In genomic region chr1:83927061-83927460, GRCh38 we compare ENCODE assay signal across 20 cellular contexts.
DNase-seq lines count a peak whose midpoint lies in the region; ATAC-seq and TF ChIP-seq lines count a peak whose summit lies in the region.
"Had no signal": no experiment of that assay in that cellular context is flagged by ENCODE, and none has a peak within 500 bp of the region (broad histone marks: within the 10 kb centered on the region; RNA-seq: fewer than 3 reads in every experiment).

No MANE protein-coding gene starts in this region.

- no peak for TF ChIP-seq CTCF in dorsolateral prefrontal cortex (IDR thresholded peaks at IDR 0.05 in 54 of 56, conservative IDR thresholded peaks at IDR 0.05 in 2 of 56; ENCODE audit: low read depth in 1 of 56, partially characterized antibody in 56 of 56)
- TF ChIP-seq CTCF in lower lobe of right lung (IDR thresholded peaks at IDR 0.05), result no peak

- ATAC-seq in lower lobe of right lung (peak; percentile 74 to 84), GM19324 (IDR thresholded peaks at IDR 0.05; ENCODE audit: low FRiP score, unreplicated experiment) (no peak)
- ATAC-seq: CD8-positive, alpha-beta T cell; HCT116 had no signal

- intact Hi-C loops in dorsolateral prefrontal cortex (cut with DNase I), result no loop called here
- intact Hi-C loops in lower lobe of right lung (cut with DNase I), result no loop called here

- peak overlapping the region in 41 of 59 donors; percentile 1 to 83 (median 31) for H3K27ac ChIP-seq in dorsolateral prefrontal cortex
- H3K27ac ChIP-seq in lower lobe of right lung, result no peak overlapping the region
- H3K27ac ChIP-seq: 22Rv1, BLaER1, C4-2B, GM23248 had no signal

- no peak overlapping the region for H3K4me3 ChIP-seq in dorsolateral prefrontal cortex
- no peak overlapping the region for H3K4me3 ChIP-seq in lower lobe of right lung
- H3K4me3 ChIP-seq: BLaER1, GM23248 had no signal

- peaks cover 15% of the 10 kb centered on the region for H3K4me1 ChIP-seq in lower lobe of right lung
- H3K4me1 ChIP-seq: BLaER1, Caco-2 had no signal

- no peaks in the 10 kb centered on the region for H3K9me3 ChIP-seq in lower lobe of right lung
- H3K9me3 ChIP-seq: BLaER1, Caco-2 had no signal

- DNase-seq in NCI-H82 (lab: John Stamatoyannopoulos, UW), result peak; percentile 20
- no peak for DNase-seq in NCI-H82 treated with DMSO at 0.1 percent for 48 hours (lab: John Stamatoyannopoulos, UW; ENCODE audit: unreplicated experiment)
- no peak for DNase-seq in dorsolateral prefrontal cortex
- DNase-seq in lower lobe of right lung, result no peak
- DNase-seq in RKO (ENCODE audit: low spot score), result no peak
- DNase-seq in activated CD4-positive, alpha-beta T cell treated with anti-CD3 and anti-CD28 coated beads, Interleukin-2, amount 50 U/mL, for 1 hour, result no peak
- DNase-seq in T1000 (lab: John Stamatoyannopoulos, UW), result no peak
- DNase-seq: Caco-2; CD4-positive, CD25-positive, alpha-beta regulatory T cell; CD8-positive, alpha-beta T cell; DMS 273 treated with DMSO at 0.1 percent for 48 hours; DMS79 treated with DMSO at 0.1 percent for 48 hours; GF-D8; GM23248; H9 had no signal

- H3K27me3 ChIP-seq in dorsolateral prefrontal cortex, result no peaks in the 10 kb centered on the region
- no peaks in the 10 kb centered on the region for H3K27me3 ChIP-seq in lower lobe of right lung (ENCODE audit: low read depth)
- H3K27me3 ChIP-seq: BLaER1 had no signal

- no peaks in the 10 kb centered on the region for H3K36me3 ChIP-seq in lower lobe of right lung
- H3K36me3 ChIP-seq: BLaER1 had no signal
